In genomic region chr1:204437796-204438570, GRCh38 we compare ENCODE assay signal across 13 cellular contexts. TPM values are rescaled to one million over a fixed set of nuclear protein-coding genes. Genes with fewer than 3 reads are reported as not detected.
DNase-seq lines count a peak whose midpoint lies in the region; ATAC-seq and TF ChIP-seq lines count a peak whose summit lies in the region.
"Had no signal": no experiment of that assay in that cellular context is flagged by ENCODE, and none has a peak within 500 bp of the region (broad histone marks: within the 10 kb centered on the region; RNA-seq: fewer than 3 reads in every experiment).

No MANE protein-coding gene starts in this region.

- WGBS in heart right ventricle, 2 donors: 78 to 80% methylated on average over 8 of the region's 8 CpGs

- H3K4me3 ChIP-seq in heart right ventricle (no peak overlapping the region), ascending aorta (no peak overlapping the region), uterus (no peak overlapping the region)
- H3K4me3 ChIP-seq: cardiac muscle cell, ovary had no signal

- peak overlapping the region in 7 of 10 donors; percentile 1 to 86 (median 44) for H3K27ac ChIP-seq in heart right ventricle
- peak overlapping the region; percentile 80 to 94 for H3K27ac ChIP-seq in ascending aorta
- H3K27ac ChIP-seq in uterus: peak overlapping the region; percentile 82 to 91
- H3K27ac ChIP-seq: C4-2B, cardiac muscle cell, ovary had no signal

- intact Hi-C loops in heart right ventricle (cut with DNase I): no loop called here
- intact Hi-C loops in left cardiac atrium (cut with DNase I): no loop called here
- intact Hi-C loops in ascending aorta (cut with DNase I): loop anchor here (2.0 kb wide), 1 partner anchor 21 kb away; no protein-coding TSS in a partner anchor
- intact Hi-C loops in uterus (cut with DNase I; ENCODE audit: low total_unique reads): no loop called here
- intact Hi-C loops in posterior vena cava (cut with DNase I): no loop called here

- peaks cover 0 to 26% (median 20%) of the 10 kb centered on the region in 3 donors for H3K4me1 Mint-ChIP-seq in naive B cell
- peaks cover 24% of the 10 kb centered on the region for H3K4me1 Mint-ChIP-seq in glutamatergic neuron (ENCODE audit: low read depth, unreplicated experiment)

- H3K4me3 Mint-ChIP-seq in naive B cell (no peak overlapping the region), glutamatergic neuron (ENCODE audit: unreplicated experiment) (no peak overlapping the region)

- H3K27me3 Mint-ChIP-seq in naive B cell: no peaks in the 10 kb centered on the region
- peaks cover 10% of the 10 kb centered on the region for H3K27me3 Mint-ChIP-seq in glutamatergic neuron (ENCODE audit: unreplicated experiment)

- H3K9me3 ChIP-seq in heart right ventricle: no peaks in the 10 kb centered on the region
- no peaks in the 10 kb centered on the region for H3K9me3 ChIP-seq in ascending aorta
- no peaks in the 10 kb centered on the region for H3K9me3 ChIP-seq in uterus
- H3K9me3 ChIP-seq: ovary had no signal

- H3K4me1 ChIP-seq in heart right ventricle: peaks cover 6 to 64% (median 31%) of the 10 kb centered on the region in 9 donors
- H3K4me1 ChIP-seq in ascending aorta: peaks cover 21 to 53% of the 10 kb centered on the region in 2 donors
- H3K4me1 ChIP-seq in uterus: peaks cover 3 to 5% of the 10 kb centered on the region in 2 donors

- H3K36me3 ChIP-seq in heart right ventricle: peaks cover 0 to 100% (median 86%) of the 10 kb centered on the region in 9 donors
- H3K36me3 ChIP-seq in ascending aorta: peaks cover 21 to 23% of the 10 kb centered on the region in 2 donors
- H3K36me3 ChIP-seq in uterus: no peaks in the 10 kb centered on the region
- H3K36me3 ChIP-seq: ovary had no signal

- TF ChIP-seq POLR2A in uterus (IDR thresholded peaks at IDR 0.05): no peak

- H3K36me3 Mint-ChIP-seq in naive B cell (peaks cover 46 to 71% of the 10 kb centered on the region in 2 donors), glutamatergic neuron (ENCODE audit: unreplicated experiment) (peaks cover 31% of the 10 kb centered on the region)

- peak overlapping the region; percentile 36 to 96 (median 72) for H3K27ac Mint-ChIP-seq in naive B cell
- H3K27ac Mint-ChIP-seq in glutamatergic neuron (ENCODE audit: unreplicated experiment): no peak overlapping the region

- H3K9me3 Mint-ChIP-seq in naive B cell (no peaks in the 10 kb centered on the region), glutamatergic neuron (ENCODE audit: unreplicated experiment) (peaks cover 15% of the 10 kb centered on the region)

- DNase-seq in heart right ventricle: no peak
- no peak for DNase-seq in left cardiac atrium
- no peak for DNase-seq in ascending aorta (ENCODE audit: low spot score in 2 of 2)
- DNase-seq in naive B cell: no peak
- no peak for DNase-seq in uterus
- no peak for DNase-seq in DMS53 (lab: John Stamatoyannopoulos, UW)
- no peak for DNase-seq in glutamatergic neuron
- no peak for DNase-seq in posterior vena cava (ENCODE audit: low spot score)
- DNase-seq: activated CD8-positive, alpha-beta memory T cell treated with anti-CD3 and anti-CD28 coated beads, Interleukin-2, amount 50 U/mL, for 4 hours; NCI-H1105 treated with DMSO at 0.1 percent for 48 hours; ovary had no signal

- H3K27me3 ChIP-seq in heart right ventricle (no peaks in the 10 kb centered on the region), ascending aorta (no peaks in the 10 kb centered on the region), uterus (no peaks in the 10 kb centered on the region)
- H3K27me3 ChIP-seq: cardiac muscle cell, ovary had no signal

- no peak for TF ChIP-seq CTCF in heart right ventricle (IDR thresholded peaks at IDR 0.05)
- TF ChIP-seq CTCF in ascending aorta (IDR thresholded peaks at IDR 0.05): no peak
- no peak for TF ChIP-seq CTCF in uterus (IDR thresholded peaks at IDR 0.05)
- TF ChIP-seq CTCF in glutamatergic neuron (IDR thresholded peaks at IDR 0.05; ENCODE audit: partially characterized antibody, unreplicated experiment): no peak

- ATAC-seq in heart right ventricle: no peak
- no peak for ATAC-seq in left cardiac atrium
- ATAC-seq in naive B cell (ENCODE audit: low read depth in 2 of 2): no peak

RNA-seq across cellular contexts. Expression of gene PPP1R15B, which starts 26.4 kb away (rescaled TPM):
- total RNA-seq in heart right ventricle: 10 to 100 TPM; 18.1 to 47.3 (median 22.5) TPM
- 10 to 100 TPM in 1 of 2 donors, 1 to 10 TPM in 1; 8.4 to 13.0 TPM for polyA plus RNA-seq in heart right ventricle
- 10 to 100 TPM; 22.1 to 37.5 TPM for total RNA-seq in left cardiac atrium
- total RNA-seq in ascending aorta: 36.1 TPM
- polyA plus RNA-seq in naive B cell (ENCODE audit: low read depth in 6 of 6): 10 to 100 TPM; 18.5 to 39.0 (median 33.0) TPM
- 10 to 100 TPM; 20.5 to 58.9 (median 46.4) TPM for total RNA-seq in uterus
- total RNA-seq in glutamatergic neuron (ENCODE audit: unreplicated experiment): 45.3 TPM
- 10 to 100 TPM; 33.2 to 45.7 TPM for total RNA-seq in posterior vena cava

RNA-seq across cellular contexts. Expression of gene PIK3C2B, which starts 56.6 kb away (rescaled TPM):
- 10 to 100 TPM; 16.4 to 31.9 (median 23.0) TPM for total RNA-seq in heart right ventricle
- polyA plus RNA-seq in heart right ventricle: 10 to 100 TPM in 1 of 2 donors, 1 to 10 TPM in 1; 4.4 to 16.6 TPM
- total RNA-seq in left cardiac atrium: 10 to 100 TPM; 21.2 to 21.7 TPM
- 129 TPM for total RNA-seq in ascending aorta
- polyA plus RNA-seq in naive B cell (ENCODE audit: low read depth in 6 of 6): 10 to 100 TPM in 3 of 6 donors, 1 to 10 TPM in 2, not detected in 1; 8.5 to 16.9 (median 10.6) TPM
- total RNA-seq in uterus: 10 to 100 TPM in 3 of 4 donors, 1 to 10 TPM in 1; 7.4 to 81.5 (median 38.3) TPM
- 156 TPM for total RNA-seq in glutamatergic neuron (ENCODE audit: unreplicated experiment)
- total RNA-seq in posterior vena cava: 10 to 100 TPM; 33.7 to 36.9 TPM
